9 cellular contexts compared by ENCODE assay signal in the genomic region with DNA sequence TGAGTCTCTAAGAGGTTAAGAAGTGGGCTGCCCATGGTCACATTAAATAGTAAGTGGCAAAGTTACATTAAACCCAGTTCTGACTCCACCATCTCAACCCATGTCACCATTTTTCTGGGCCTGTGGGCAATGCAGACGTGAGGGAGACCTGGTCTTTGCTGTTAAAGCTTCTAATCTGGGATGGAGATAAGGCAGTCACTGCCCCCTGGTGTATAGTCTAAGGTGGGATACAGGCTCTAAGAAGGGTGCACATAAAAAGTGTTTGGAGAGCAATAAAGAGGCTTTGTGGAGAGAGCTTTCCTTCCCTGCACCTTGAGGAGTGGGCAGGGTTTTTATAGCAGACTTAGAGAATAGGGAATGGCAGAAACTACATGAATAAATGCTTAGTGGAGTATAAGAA.
DNase-seq lines count a peak whose midpoint lies in the region; ATAC-seq and TF ChIP-seq lines count a peak whose summit lies in the region.
"Had no signal": no experiment of that assay in that cellular context is flagged by ENCODE, and none has a peak within 500 bp of the region (broad histone marks: within the 10 kb centered on the region; RNA-seq: fewer than 3 reads in every experiment).

No MANE protein-coding gene starts in this region.

- H3K27ac Mint-ChIP-seq in naive thymus-derived CD8-positive, alpha-beta T cell, result no peak overlapping the region

- ATAC-seq in HG02885 (IDR thresholded peaks at IDR 0.05; ENCODE audit: poor library complexity, unreplicated experiment), result peak; percentile 58
- no peak for ATAC-seq in naive thymus-derived CD8-positive, alpha-beta T cell
- no peak for ATAC-seq in GM19455 (IDR thresholded peaks at IDR 0.05; ENCODE audit: unreplicated experiment)

- TF ChIP-seq CTCF in WERI-Rb-1 (IDR thresholded peaks at IDR 0.05; ENCODE audit: low read depth, low read length), result peak; percentile 57

- POLR2A ChIA-PET in naive thymus-derived CD8-positive, alpha-beta T cell (lab: Charles Lee), result no interaction called here

- H3K56ac ChIP-seq in mesendoderm (ENCODE audit: low read length), result no peak overlapping the region

- H3K18ac ChIP-seq in mesendoderm (ENCODE audit: low read length), result no peak overlapping the region

- peaks cover 0 to 12% (median 0%) of the 10 kb centered on the region in 5 donors for H3K27me3 Mint-ChIP-seq in naive thymus-derived CD8-positive, alpha-beta T cell

- H4K5ac ChIP-seq in mesendoderm (ENCODE audit: low read length), result no peak overlapping the region

- no peak overlapping the region for H3K23ac ChIP-seq in mesendoderm (ENCODE audit: low read length)

- H3K4me2 ChIP-seq in mesendoderm (ENCODE audit: low read length), result no peak overlapping the region

- no peak overlapping the region for H4K8ac ChIP-seq in mesendoderm (ENCODE audit: low read depth, low read length)

- no peak overlapping the region for H2AK5ac ChIP-seq in mesendoderm (ENCODE audit: low read length)

- no peak overlapping the region for H3K9ac ChIP-seq in mesendoderm (ENCODE audit: low read length)

- H3K4me1 ChIP-seq in mesendoderm (ENCODE audit: control insufficient read depth, low read depth, low read length), result peaks cover 16% of the 10 kb centered on the region

- H3K27me3 ChIP-seq in WERI-Rb-1 (ENCODE audit: insufficient read depth, low read depth, severe bottlenecking), result no peaks in the 10 kb centered on the region
- H3K27me3 ChIP-seq in mesendoderm (ENCODE audit: insufficient read depth, low read length, poor library complexity), result no peaks in the 10 kb centered on the region

- peak; percentile 37 for DNase-seq in EL
- DNase-seq in WERI-Rb-1, result peak; percentile 56
- peak; percentile 73 for DNase-seq in mesendoderm
- no peak for DNase-seq in naive thymus-derived CD8-positive, alpha-beta T cell
- DNase-seq in COLO668 (lab: John Stamatoyannopoulos, UW; ENCODE audit: unreplicated experiment), result no peak
- DNase-seq in stimulated activated CD8-positive, alpha-beta memory T cell treated with anti-CD3 and anti-CD28 coated beads, Interleukin-4, amount 100 ng/mL, for 48 hours, result no peak
- DNase-seq: left colon had no signal

- peaks cover 6% of the 10 kb centered on the region for H3K79me2 ChIP-seq in mesendoderm (ENCODE audit: control insufficient read depth, insufficient read depth, low read length)

- peaks cover 0 to 2% (median 0%) of the 10 kb centered on the region in 9 donors for H3K9me3 Mint-ChIP-seq in naive thymus-derived CD8-positive, alpha-beta T cell

- no peak overlapping the region for H2BK5ac ChIP-seq in mesendoderm (ENCODE audit: low read length)

- no peaks in the 10 kb centered on the region for H3K4me1 Mint-ChIP-seq in naive thymus-derived CD8-positive, alpha-beta T cell

- no peaks in the 10 kb centered on the region for H3K36me3 Mint-ChIP-seq in naive thymus-derived CD8-positive, alpha-beta T cell

- no peak overlapping the region for H2BK15ac ChIP-seq in mesendoderm (replicated peaks; ENCODE audit: low read depth)

- no peaks in the 10 kb centered on the region for H3K9me3 ChIP-seq in WERI-Rb-1 (ENCODE audit: severe bottlenecking)

- peaks cover 4% of the 10 kb centered on the region for H3K79me1 ChIP-seq in mesendoderm (ENCODE audit: low read length)

- WGBS in mesendoderm (ENCODE audit: extremely low coverage, insufficient coverage, low lambda C conversion rate), result no CpG with 5 or more reads among the region's 1 CpG

- H3K4me3 ChIP-seq in WERI-Rb-1 (ENCODE audit: low read depth, low read length) (no peak overlapping the region), mesendoderm (ENCODE audit: low read length) (no peak overlapping the region)

- H3K36me3 ChIP-seq in WERI-Rb-1 (no peaks in the 10 kb centered on the region), mesendoderm (ENCODE audit: control insufficient read depth, insufficient read depth, low read length) (no peaks in the 10 kb centered on the region)

- H3K27ac ChIP-seq in WERI-Rb-1, result no peak overlapping the region
- no peak overlapping the region for H3K27ac ChIP-seq in mesendoderm (ENCODE audit: low read depth, low read length)

- no peak overlapping the region for H3K4me3 Mint-ChIP-seq in naive thymus-derived CD8-positive, alpha-beta T cell

- H3K4ac ChIP-seq in mesendoderm (ENCODE audit: low read depth, low read length), result no peak overlapping the region

- no peak overlapping the region for H2BK120ac ChIP-seq in mesendoderm (ENCODE audit: low read depth, low read length)

Comparison
In these comparisons a context has a peak if more than half of its experiments do, and no peak if none do; other contexts are left out.
1. DNase-seq: peak in EL (single experiment), WERI-Rb-1 (single experiment) and mesendoderm (single experiment); none in naive thymus-derived CD8-positive, alpha-beta T cell (0 of 10), COLO668 (single experiment) and stimulated activated CD8-positive, alpha-beta memory T cell treated with anti-CD3 and anti-CD28 coated beads, Interleukin-4, amount 100 ng/mL, for 48 hours (single experiment).